1 cellular context compared by ENCODE assay signal in genomic region chr10:72039377-72039776, GRCh38.
TF ChIP-seq lines count a peak whose summit lies in the region.

No MANE protein-coding gene starts in this region.

TF ChIP-seq in GM23338, 12 proteins besides CTCF, POLR2A, EP300 and RAD21 (continued from another document):
- TF ChIP-seq, protein P1, sequence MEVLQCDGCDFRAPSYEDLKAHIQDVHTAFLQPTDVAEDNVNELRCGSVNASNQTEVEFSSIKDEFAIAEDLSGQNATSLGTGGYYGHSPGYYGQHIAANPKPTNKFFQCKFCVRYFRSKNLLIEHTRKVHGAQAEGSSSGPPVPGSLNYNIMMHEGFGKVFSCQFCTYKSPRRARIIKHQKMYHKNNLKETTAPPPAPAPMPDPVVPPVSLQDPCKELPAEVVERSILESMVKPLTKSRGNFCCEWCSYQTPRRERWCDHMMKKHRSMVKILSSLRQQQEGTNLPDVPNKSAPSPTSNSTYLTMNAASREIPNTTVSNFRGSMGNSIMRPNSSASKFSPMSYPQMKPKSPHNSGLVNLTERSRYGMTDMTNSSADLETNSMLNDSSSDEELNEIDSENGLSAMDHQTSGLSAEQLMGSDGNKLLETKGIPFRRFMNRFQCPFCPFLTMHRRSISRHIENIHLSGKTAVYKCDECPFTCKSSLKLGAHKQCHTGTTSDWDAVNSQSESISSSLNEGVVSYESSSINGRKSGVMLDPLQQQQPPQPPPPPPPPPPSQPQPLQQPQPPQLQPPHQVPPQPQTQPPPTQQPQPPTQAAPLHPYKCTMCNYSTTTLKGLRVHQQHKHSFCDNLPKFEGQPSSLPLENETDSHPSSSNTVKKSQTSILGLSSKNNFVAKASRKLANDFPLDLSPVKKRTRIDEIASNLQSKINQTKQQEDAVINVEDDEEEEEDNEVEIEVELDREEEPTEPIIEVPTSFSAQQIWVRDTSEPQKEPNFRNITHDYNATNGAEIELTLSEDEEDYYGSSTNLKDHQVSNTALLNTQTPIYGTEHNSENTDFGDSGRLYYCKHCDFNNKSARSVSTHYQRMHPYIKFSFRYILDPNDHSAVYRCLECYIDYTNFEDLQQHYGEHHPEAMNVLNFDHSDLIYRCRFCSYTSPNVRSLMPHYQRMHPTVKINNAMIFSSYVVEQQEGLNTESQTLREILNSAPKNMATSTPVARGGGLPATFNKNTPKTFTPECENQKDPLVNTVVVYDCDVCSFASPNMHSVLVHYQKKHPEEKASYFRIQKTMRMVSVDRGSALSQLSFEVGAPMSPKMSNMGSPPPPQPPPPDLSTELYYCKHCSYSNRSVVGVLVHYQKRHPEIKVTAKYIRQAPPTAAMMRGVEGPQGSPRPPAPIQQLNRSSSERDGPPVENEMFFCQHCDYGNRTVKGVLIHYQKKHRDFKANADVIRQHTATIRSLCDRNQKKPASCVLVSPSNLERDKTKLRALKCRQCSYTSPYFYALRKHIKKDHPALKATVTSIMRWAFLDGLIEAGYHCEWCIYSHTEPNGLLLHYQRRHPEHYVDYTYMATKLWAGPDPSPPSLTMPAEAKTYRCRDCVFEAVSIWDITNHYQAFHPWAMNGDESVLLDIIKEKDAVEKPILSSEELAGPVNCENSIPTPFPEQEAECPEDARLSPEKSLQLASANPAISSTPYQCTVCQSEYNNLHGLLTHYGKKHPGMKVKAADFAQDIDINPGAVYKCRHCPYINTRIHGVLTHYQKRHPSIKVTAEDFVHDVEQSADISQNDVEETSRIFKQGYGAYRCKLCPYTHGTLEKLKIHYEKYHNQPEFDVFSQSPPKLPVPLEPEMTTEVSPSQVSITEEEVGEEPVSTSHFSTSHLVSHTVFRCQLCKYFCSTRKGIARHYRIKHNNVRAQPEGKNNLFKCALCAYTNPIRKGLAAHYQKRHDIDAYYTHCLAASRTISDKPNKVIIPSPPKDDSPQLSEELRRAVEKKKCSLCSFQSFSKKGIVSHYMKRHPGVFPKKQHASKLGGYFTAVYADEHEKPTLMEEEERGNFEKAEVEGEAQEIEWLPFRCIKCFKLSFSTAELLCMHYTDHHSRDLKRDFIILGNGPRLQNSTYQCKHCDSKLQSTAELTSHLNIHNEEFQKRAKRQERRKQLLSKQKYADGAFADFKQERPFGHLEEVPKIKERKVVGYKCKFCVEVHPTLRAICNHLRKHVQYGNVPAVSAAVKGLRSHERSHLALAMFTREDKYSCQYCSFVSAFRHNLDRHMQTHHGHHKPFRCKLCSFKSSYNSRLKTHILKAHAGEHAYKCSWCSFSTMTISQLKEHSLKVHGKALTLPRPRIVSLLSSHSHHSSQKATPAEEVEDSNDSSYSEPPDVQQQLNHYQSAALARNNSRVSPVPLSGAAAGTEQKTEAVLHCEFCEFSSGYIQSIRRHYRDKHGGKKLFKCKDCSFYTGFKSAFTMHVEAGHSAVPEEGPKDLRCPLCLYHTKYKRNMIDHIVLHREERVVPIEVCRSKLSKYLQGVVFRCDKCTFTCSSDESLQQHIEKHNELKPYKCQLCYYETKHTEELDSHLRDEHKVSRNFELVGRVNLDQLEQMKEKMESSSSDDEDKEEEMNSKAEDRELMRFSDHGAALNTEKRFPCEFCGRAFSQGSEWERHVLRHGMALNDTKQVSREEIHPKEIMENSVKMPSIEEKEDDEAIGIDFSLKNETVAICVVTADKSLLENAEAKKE (CRISPR knock-in tag; IDR thresholded peaks at IDR 0.05) = no peak
- TF ChIP-seq ZNF114 (CRISPR knock-in tag; IDR thresholded peaks at IDR 0.05) (no peak), ZNF331 (CRISPR knock-in tag; IDR thresholded peaks at IDR 0.05; ENCODE audit: low read depth) (no peak), POLR2AphosphoS5 (IDR thresholded peaks at IDR 0.05; ENCODE audit: low read depth) (no peak), EZH2phosphoT487 (IDR thresholded peaks at IDR 0.05; ENCODE audit: unreplicated experiment) (no peak), STAT1 (IDR thresholded peaks at IDR 0.05; ENCODE audit: unreplicated experiment) (no peak), JUNB (IDR thresholded peaks at IDR 0.05; ENCODE audit: unreplicated experiment) (no peak), EZH2 (IDR thresholded peaks at IDR 0.05; ENCODE audit: low read depth, unreplicated experiment) (no peak)
- TF ChIP-seq, protein P2, sequence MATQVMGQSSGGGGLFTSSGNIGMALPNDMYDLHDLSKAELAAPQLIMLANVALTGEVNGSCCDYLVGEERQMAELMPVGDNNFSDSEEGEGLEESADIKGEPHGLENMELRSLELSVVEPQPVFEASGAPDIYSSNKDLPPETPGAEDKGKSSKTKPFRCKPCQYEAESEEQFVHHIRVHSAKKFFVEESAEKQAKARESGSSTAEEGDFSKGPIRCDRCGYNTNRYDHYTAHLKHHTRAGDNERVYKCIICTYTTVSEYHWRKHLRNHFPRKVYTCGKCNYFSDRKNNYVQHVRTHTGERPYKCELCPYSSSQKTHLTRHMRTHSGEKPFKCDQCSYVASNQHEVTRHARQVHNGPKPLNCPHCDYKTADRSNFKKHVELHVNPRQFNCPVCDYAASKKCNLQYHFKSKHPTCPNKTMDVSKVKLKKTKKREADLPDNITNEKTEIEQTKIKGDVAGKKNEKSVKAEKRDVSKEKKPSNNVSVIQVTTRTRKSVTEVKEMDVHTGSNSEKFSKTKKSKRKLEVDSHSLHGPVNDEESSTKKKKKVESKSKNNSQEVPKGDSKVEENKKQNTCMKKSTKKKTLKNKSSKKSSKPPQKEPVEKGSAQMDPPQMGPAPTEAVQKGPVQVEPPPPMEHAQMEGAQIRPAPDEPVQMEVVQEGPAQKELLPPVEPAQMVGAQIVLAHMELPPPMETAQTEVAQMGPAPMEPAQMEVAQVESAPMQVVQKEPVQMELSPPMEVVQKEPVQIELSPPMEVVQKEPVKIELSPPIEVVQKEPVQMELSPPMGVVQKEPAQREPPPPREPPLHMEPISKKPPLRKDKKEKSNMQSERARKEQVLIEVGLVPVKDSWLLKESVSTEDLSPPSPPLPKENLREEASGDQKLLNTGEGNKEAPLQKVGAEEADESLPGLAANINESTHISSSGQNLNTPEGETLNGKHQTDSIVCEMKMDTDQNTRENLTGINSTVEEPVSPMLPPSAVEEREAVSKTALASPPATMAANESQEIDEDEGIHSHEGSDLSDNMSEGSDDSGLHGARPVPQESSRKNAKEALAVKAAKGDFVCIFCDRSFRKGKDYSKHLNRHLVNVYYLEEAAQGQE (IDR thresholded peaks at IDR 0.05; ENCODE audit: unreplicated experiment) = no peak
TF ChIP-seq in GM23338: peak in this region for 0.
